In genomic region chr15:43826508-43827286, GRCh38 we compare ENCODE assay signal across 8 cellular contexts. TPM values are rescaled to one million over a fixed set of nuclear protein-coding genes. Genes with fewer than 3 reads are reported as not detected.
DNase-seq lines count a peak whose midpoint lies in the region; ATAC-seq, FAIRE-seq and TF ChIP-seq lines count a peak whose summit lies in the region.
"Not testable (repeated sequence)": the region's sequence is repeated elsewhere in the genome, so short reads cannot be mapped to it uniquely, and the experiment has no call there.

TSS of gene WDR76 (plus strand) at chr15:43827002. CDS start at chr15:43827033, 31 bp downstream.

- H3K4me1 Mint-ChIP-seq in activated B cell treated with CpG ODN at 0.5 μM for 24 hours = peaks cover 67% of the 10 kb centered on the region

- H3K36me3 Mint-ChIP-seq in activated B cell treated with CpG ODN at 0.5 μM for 24 hours (ENCODE audit: low read depth) = peaks cover 13% of the 10 kb centered on the region

- H2AFZ ChIP-seq in mammary epithelial cell (ENCODE audit: low read depth, low read length) = peak within 1 kb of the TSS; percentile 99

- TF ChIP-seq EP300 in A549 (IDR thresholded peaks at IDR 0.05) = not testable (repeated sequence)

- POLR2A ChIA-PET in A549 (lab: Yijun Ruan, JAX) = not testable (repeated sequence)
- POLR2A ChIA-PET in activated B cell treated with CpG ODN at 0.5 μM for 24 hours (lab: Charles Lee) = interaction anchor here (0.5 to 2.5 kb wide), 7 partner anchors 17 to 1554 kb away, joined by 3 to 20 read pairs (median 8); partner anchors contain the start of genes ELL3, HYPK, PDIA3 and SERINC4

- not testable (repeated sequence) for TF ChIP-seq RAD21 in A549 (conservative IDR thresholded peaks at IDR 0.05 in 1 of 2, IDR thresholded peaks at IDR 0.05 in 1 of 2)

- peaks cover 49% of the 10 kb centered on the region for H3K79me2 ChIP-seq in mammary epithelial cell (ENCODE audit: insufficient read depth, low read length)

- not testable (repeated sequence) for H4K20me1 ChIP-seq in mammary epithelial cell (ENCODE audit: insufficient read depth, low read length)

- H3K36me3 ChIP-seq in mammary epithelial cell (ENCODE audit: insufficient read depth, low read length); iPS-20b (ENCODE audit: insufficient read depth, low read depth, low read length); skeletal muscle satellite cell (ENCODE audit: insufficient read depth, low read length): not testable (repeated sequence)

- FAIRE-seq in A549 (lab: Jason Lieb, UNC) = not testable (repeated sequence)

- CTCF ChIA-PET in A549 (lab: Yijun Ruan, JAX) = not testable (repeated sequence)
- CTCF ChIA-PET in activated B cell treated with CpG ODN at 0.5 μM for 24 hours (lab: Charles Lee) = interaction anchor here (1.7 to 1.9 kb wide), 2 partner anchors 26 to 50 kb away, joined by 4 to 8 read pairs; partner anchors contain the start of genes ELL3 and HYPK
- CTCF ChIA-PET in mammary epithelial cell (lab: Charles Lee; ENCODE audit: low non-redundant PET) = interaction anchor here (0.6 to 1.0 kb wide), 2 partner anchors 496 to 956 kb away, joined by 3 to 7 read pairs; no protein-coding TSS in a partner anchor

- H3K27ac ChIP-seq in A549 (peak within 1 kb of the TSS; percentile 77 to 86), mammary epithelial cell (ENCODE audit: insufficient read depth, low read depth, low read length) (peak within 1 kb of the TSS; percentile 70)
- not testable (repeated sequence) for H3K27ac ChIP-seq in iPS-20b (ENCODE audit: low read length)

- peak within 1 kb of the TSS; percentile 81 for H3K9ac ChIP-seq in mammary epithelial cell (ENCODE audit: insufficient read depth, low read length)
- peak within 1 kb of the TSS; percentile 86 for H3K9ac ChIP-seq in iPS-20b (ENCODE audit: low read depth, low read length)
- peak within 1 kb of the TSS; percentile 90 for H3K9ac ChIP-seq in skeletal muscle satellite cell (ENCODE audit: low read depth, low read length)

- TF ChIP-seq CTCF in A549 (IDR thresholded peaks at IDR 0.05); activated B cell treated with CpG ODN at 0.5 μM for 24 hours (IDR thresholded peaks at IDR 0.05); mammary epithelial cell (conservative IDR thresholded peaks at IDR 0.05 in 1 of 2, IDR thresholded peaks at IDR 0.05 in 1 of 2; ENCODE audit: extremely low read depth in 1 of 2, insufficient read depth in 1 of 2, low read depth in 1 of 2, low read length in 2 of 2): not testable (repeated sequence)

- peak within 1 kb of the TSS; percentile 56 for H3K4me3 ChIP-seq in A549
- H3K4me3 ChIP-seq in mammary epithelial cell (replicated peaks in 1 of 3; ENCODE audit: insufficient read depth in 1 of 3, low read depth in 2 of 3, low read length in 3 of 3) = peak within 1 kb of the TSS; percentile 52 to 69 (median 66)
- peak within 1 kb of the TSS; percentile 79 for H3K4me3 ChIP-seq in iPS-20b (ENCODE audit: low read length)
- H3K4me3 ChIP-seq in skeletal muscle satellite cell (ENCODE audit: low read length) = peak within 1 kb of the TSS; percentile 88

- intact Hi-C loops in activated B cell treated with CpG ODN at 0.5 μM for 24 hours (cut with micrococcal nuclease) = loop anchor here (10.0 kb wide), 1 partner anchor 312 kb away; the partner anchor contains the start of gene MAP1A
- intact Hi-C loops in mammary epithelial cell (cut with micrococcal nuclease) = not testable (repeated sequence)

- ATAC-seq in A549 (peak; percentile 90), GM18868 (IDR thresholded peaks at IDR 0.05; ENCODE audit: unreplicated experiment) (peak; percentile 59), HG03342 (IDR thresholded peaks at IDR 0.05; ENCODE audit: unreplicated experiment) (peak; percentile 60), activated B cell treated with CpG ODN at 0.5 μM for 24 hours (ENCODE audit: low read depth) (peak; percentile 74)

- H3K27me3 ChIP-seq in mammary epithelial cell (ENCODE audit: insufficient read depth, low read length); skeletal muscle satellite cell (ENCODE audit: control insufficient read depth, insufficient read depth, low read length): not testable (repeated sequence)
- peaks cover 15% of the 10 kb centered on the region; the same call in 1 of the 2 replicates for H3K27me3 ChIP-seq in iPS-20b (ENCODE audit: insufficient read depth, low read length)

- dilution Hi-C loops in mammary epithelial cell (cut with HindIII; ENCODE audit: low sequenced_read_pairs) = not testable (repeated sequence)

- in situ Hi-C loops in mammary epithelial cell (cut with MboI; ENCODE audit: low sequenced_read_pairs in 2 of 2) = not testable (repeated sequence)

- H3K4me2 ChIP-seq in A549 = peak within 1 kb of the TSS; percentile 95
- peak within 1 kb of the TSS; percentile 87 for H3K4me2 ChIP-seq in mammary epithelial cell (ENCODE audit: insufficient read depth, low read depth, low read length)
- H3K4me2 ChIP-seq in skeletal muscle satellite cell (ENCODE audit: low read length) = peak within 1 kb of the TSS; percentile 98

- WGBS in A549 (ENCODE audit: missing lambda C conversion rate) = 13% methylated on average over 8 of the region's 46 CpGs
- WGBS in mammary epithelial cell (ENCODE audit: low coverage, missing lambda C conversion rate) = 12% methylated on average over 15 of the region's 46 CpGs

- not testable (repeated sequence) for H3K27me3 Mint-ChIP-seq in activated B cell treated with CpG ODN at 0.5 μM for 24 hours

- H3K27ac Mint-ChIP-seq in activated B cell treated with CpG ODN at 0.5 μM for 24 hours = peak within 1 kb of the TSS; percentile 83

- H3K9me3 ChIP-seq in A549; mammary epithelial cell (replicated peaks; ENCODE audit: insufficient read depth, low read length); iPS-20b (ENCODE audit: insufficient read depth, low read depth, low read length); skeletal muscle satellite cell (replicated peaks; ENCODE audit: low read length): not testable (repeated sequence)

- peak; percentile 64 to 92 for DNase-seq in A549 (ENCODE audit: low read depth in 1 of 2, low spot score in 1 of 2)
- DNase-seq in NCI-H446 (lab: John Stamatoyannopoulos, UW) = peak; percentile 53 to 86
- peak; percentile 73 for DNase-seq in activated B cell treated with CpG ODN at 0.5 μM for 24 hours
- peak; percentile 80 for DNase-seq in mammary epithelial cell

- H3K4me1 ChIP-seq in A549 (peaks cover 18% of the 10 kb centered on the region; the same call in 2 of the 3 replicates), mammary epithelial cell (ENCODE audit: insufficient read depth, low read length) (peaks cover 13% of the 10 kb centered on the region), skeletal muscle satellite cell (ENCODE audit: control insufficient read depth, insufficient read depth, low read length) (peaks cover 34% of the 10 kb centered on the region)
- not testable (repeated sequence) for H3K4me1 ChIP-seq in iPS-20b (ENCODE audit: insufficient read depth, low read length)

- H3K9me3 Mint-ChIP-seq in activated B cell treated with CpG ODN at 0.5 μM for 24 hours = not testable (repeated sequence)

- TSS peak; percentile 46 for BruUV-seq in mammary epithelial cell (replicated peaks; lab: Mats Ljungman, UMichigan)

- peak within 1 kb of the TSS; percentile 89 for H3K4me3 Mint-ChIP-seq in activated B cell treated with CpG ODN at 0.5 μM for 24 hours

- TF ChIP-seq POLR2A in A549 (IDR thresholded peaks at IDR 0.05; ENCODE audit: low read length) = not testable (repeated sequence)

TF ChIP-seq in A549, 52 proteins besides CTCF, POLR2A, EP300 and RAD21 (continues in another document):
- TF ChIP-seq JUN (IDR thresholded peaks at IDR 0.05) (peak in 1 of 2 experiments; percentile 52; a peak in 1 of 5 replicates), HOXB13 (CRISPR knock-in tag; IDR thresholded peaks at IDR 0.05; ENCODE audit: low read depth) (peak; percentile 69), MAX (IDR thresholded peaks at IDR 0.05) (peak; percentile 74), ZNF302 (CRISPR knock-in tag; IDR thresholded peaks at IDR 0.05) (0 out of 2 replicates have a peak, but pooled peaks have one; percentile 14), CHD4 (IDR thresholded peaks at IDR 0.05; ENCODE audit: borderline replicate concordance) (peak; percentile 46; the same call in 1 of the 2 replicates), FOXS1 (CRISPR knock-in tag; IDR thresholded peaks at IDR 0.05) (0 out of 2 replicates have a peak, but pooled peaks have one; percentile 38), PHF8 (IDR thresholded peaks at IDR 0.05; ENCODE audit: borderline replicate concordance, low read depth) (peak; percentile 43; the same call in 1 of the 2 replicates), HOXB5 (CRISPR knock-in tag; IDR thresholded peaks at IDR 0.05) (peak; percentile 74; the same call in 1 of the 2 replicates), ATOH8 (CRISPR knock-in tag; IDR thresholded peaks at IDR 0.05; ENCODE audit: low read depth) (0 out of 2 replicates have a peak, but pooled peaks have one; percentile 30)

RNA-seq across cellular contexts. Expression of gene WDR76, which starts in this region (rescaled TPM):
- polyA plus RNA-seq in A549 (2011; rRNA removed) (9.3 and 12.1 TPM in 2 replicates), A549 (2017; fragmentation: RNase III; extraction: RNeasy Plus Mini Kit Qiagen cat#74134 plus additional on column Dnase treatment) (15.6 to 18.1 TPM (median 17.5 TPM) in 3 replicates), mammary epithelial cell (8.9 TPM)
- polyA plus RNA-seq in A549 (2012; cell fraction: cytosol; rRNA removed) = 3.1 and 3.9 TPM in 2 replicates
- polyA plus RNA-seq in A549 (2012; cell fraction: nucleus; rRNA removed) = 1.9 and 3.4 TPM in 2 replicates
- polyA minus RNA-seq in A549 (2011; rRNA and poly(A)+ RNA removed) = 7.6 and 8.5 TPM in 2 replicates
- total RNA-seq in activated B cell treated with CpG ODN at 0.5 μM for 24 hours (12.0 and 15.1 TPM in 2 replicates), mammary epithelial cell (10 to 100 TPM in 1 of 2 donors, 1 to 10 TPM in 1; 4.3 to 16.0 TPM)
- polyA minus RNA-seq in mammary epithelial cell = 14.8 TPM
- 14.4 and 17.0 TPM in 2 replicates for total RNA-seq in skeletal muscle satellite cell (2012; rRNA removed)
